17 cellular contexts compared by ENCODE assay signal in the genomic region with DNA sequence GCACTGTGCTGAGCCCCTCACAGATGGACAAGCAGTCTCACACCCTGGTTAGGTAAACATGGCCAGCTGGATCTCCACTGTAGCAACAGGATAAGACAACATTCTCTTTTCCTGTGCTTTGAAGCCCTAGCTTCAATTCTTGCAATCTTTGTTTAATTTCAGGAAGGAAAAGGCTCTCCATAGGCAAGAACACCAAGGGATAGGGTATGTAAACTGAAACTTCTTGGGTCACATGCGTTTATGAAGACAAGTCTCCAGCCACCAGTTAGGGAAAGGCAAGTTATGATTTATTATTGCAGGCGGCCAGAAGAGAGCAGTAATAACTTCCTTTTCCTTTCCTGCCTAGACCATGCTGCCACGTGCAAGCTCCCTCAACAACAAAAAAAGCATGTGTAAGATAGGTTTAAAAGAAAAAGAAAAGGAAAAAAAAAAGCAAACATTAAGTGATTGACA. TPM values are rescaled to one million over a fixed set of nuclear protein-coding genes. Genes with fewer than 3 reads are reported as not detected.
DNase-seq lines count a peak whose midpoint lies in the region; ATAC-seq and TF ChIP-seq lines count a peak whose summit lies in the region.
"Had no signal": no experiment of that assay in that cellular context is flagged by ENCODE, and none has a peak within 500 bp of the region (broad histone marks: within the 10 kb centered on the region; RNA-seq: fewer than 3 reads in every experiment).

No MANE protein-coding gene starts in this region.

- CTCF ChIA-PET in HEK293 (lab: Yijun Ruan, JAX) (interaction anchor here (0.7 to 3.7 kb wide), 4 partner anchors 9 to 1833 kb away, joined by 3 to 11 read pairs (median 6); no protein-coding TSS in a partner anchor), activated B cell treated with CpG ODN at 0.5 μM for 24 hours (lab: Charles Lee) (interaction anchor here (1.2 kb wide), 1 partner anchor 9 kb away, joined by 3 read pairs; no protein-coding TSS in a partner anchor)

- peak overlapping the region; percentile 21 for H3K27ac Mint-ChIP-seq in activated B cell treated with CpG ODN at 0.5 μM for 24 hours
- H3K27ac Mint-ChIP-seq: activated CD8-positive, alpha-beta memory T cell treated with anti-CD3 and anti-CD28 coated beads, Interleukin-2, amount 10 ng/mL, durations not matched to agents 7 days and 5 days; stimulated activated naive CD8-positive, alpha-beta T cell treated with anti-CD3 and anti-CD28 coated beads, Interleukin-15, Interleukin-2, amounts not matched to agents 100 ng/mL and 50 ng/mL, for 24 hours had no signal

- no peak overlapping the region for H3K27ac ChIP-seq in HEK293 (ENCODE audit: extremely low read depth, low read depth, low read length)
- no peak overlapping the region for H3K27ac ChIP-seq in mesendoderm (ENCODE audit: low read depth, low read length)
- H3K27ac ChIP-seq: adrenal gland, KMS-11 had no signal

- intact Hi-C loops in activated B cell treated with CpG ODN at 0.5 μM for 24 hours (cut with micrococcal nuclease): no loop called here

- no peaks in the 10 kb centered on the region for H3K36me3 ChIP-seq in HEK293 (ENCODE audit: control insufficient read depth in 2 of 2, insufficient read depth in 1 of 2, low read length in 2 of 2)
- no peaks in the 10 kb centered on the region for H3K36me3 ChIP-seq in mesendoderm (ENCODE audit: control insufficient read depth, insufficient read depth, low read length)
- H3K36me3 ChIP-seq: adrenal gland had no signal

- H4K5ac ChIP-seq in mesendoderm (ENCODE audit: low read length): no peak overlapping the region

- no peak overlapping the region for H2AK5ac ChIP-seq in mesendoderm (ENCODE audit: low read length)

- no peak overlapping the region for H4K8ac ChIP-seq in mesendoderm (ENCODE audit: low read depth, low read length)

- H3K4me3 Mint-ChIP-seq in activated B cell treated with CpG ODN at 0.5 μM for 24 hours: no peak overlapping the region
- H3K4me3 Mint-ChIP-seq: activated CD8-positive, alpha-beta memory T cell treated with anti-CD3 and anti-CD28 coated beads, Interleukin-2, amount 10 ng/mL, durations not matched to agents 7 days and 5 days; stimulated activated naive CD8-positive, alpha-beta T cell treated with anti-CD3 and anti-CD28 coated beads, Interleukin-15, Interleukin-2, amounts not matched to agents 100 ng/mL and 50 ng/mL, for 24 hours had no signal

- H2BK120ac ChIP-seq in mesendoderm (ENCODE audit: low read depth, low read length): no peak overlapping the region

- H3K4me1 ChIP-seq in HEK293 (ENCODE audit: control insufficient read depth, insufficient read depth, low read length) (0 out of 2 replicates have a peak, but pooled peaks cover 2% of the 10 kb centered on the region), mesendoderm (ENCODE audit: control insufficient read depth, low read depth, low read length) (no peaks in the 10 kb centered on the region)
- H3K4me1 ChIP-seq: adrenal gland had no signal

- no peaks in the 10 kb centered on the region for H3K79me2 ChIP-seq in mesendoderm (ENCODE audit: control insufficient read depth, insufficient read depth, low read length)

- H3K4me3 ChIP-seq in HEK293 (ENCODE audit: low read depth, low read length) (no peak overlapping the region), mesendoderm (ENCODE audit: low read length) (no peak overlapping the region)
- H3K4me3 ChIP-seq: adrenal gland, GM12878 had no signal

- no peak for ATAC-seq in activated B cell treated with CpG ODN at 0.5 μM for 24 hours (ENCODE audit: low read depth)
- ATAC-seq: activated CD8-positive, alpha-beta memory T cell treated with anti-CD3 and anti-CD28 coated beads, Interleukin-2, amount 10 ng/mL, durations not matched to agents 7 days and 5 days; GM12878; left ventricle myocardium superior had no signal

- no peak overlapping the region for H3K4ac ChIP-seq in mesendoderm (ENCODE audit: low read depth, low read length)

- no peak overlapping the region for H2BK5ac ChIP-seq in mesendoderm (ENCODE audit: low read length)

- H3K9ac ChIP-seq in mesendoderm (ENCODE audit: low read length): no peak overlapping the region
- H3K9ac ChIP-seq: KMS-11 had no signal

- H3K23ac ChIP-seq in mesendoderm (ENCODE audit: low read length): no peak overlapping the region

- no peaks in the 10 kb centered on the region for H3K4me1 Mint-ChIP-seq in activated B cell treated with CpG ODN at 0.5 μM for 24 hours
- H3K4me1 Mint-ChIP-seq: activated CD8-positive, alpha-beta memory T cell treated with anti-CD3 and anti-CD28 coated beads, Interleukin-2, amount 10 ng/mL, durations not matched to agents 7 days and 5 days had no signal

- POLR2A ChIA-PET in HEK293 (lab: Yijun Ruan, JAX): no interaction called here
- POLR2A ChIA-PET in activated B cell treated with CpG ODN at 0.5 μM for 24 hours (lab: Charles Lee): no interaction called here

- H2BK15ac ChIP-seq in mesendoderm (replicated peaks; ENCODE audit: low read depth): no peak overlapping the region

- no peaks in the 10 kb centered on the region for H3K9me3 Mint-ChIP-seq in activated B cell treated with CpG ODN at 0.5 μM for 24 hours
- H3K9me3 Mint-ChIP-seq: stimulated activated naive CD8-positive, alpha-beta T cell treated with anti-CD3 and anti-CD28 coated beads, Interleukin-15, Interleukin-2, amounts not matched to agents 100 ng/mL and 50 ng/mL, for 24 hours had no signal

- no CpG with 5 or more reads among the region's 3 CpGs for WGBS in mesendoderm (ENCODE audit: extremely low coverage, insufficient coverage, low lambda C conversion rate)

- H3K27me3 Mint-ChIP-seq in activated B cell treated with CpG ODN at 0.5 μM for 24 hours: no peaks in the 10 kb centered on the region
- H3K27me3 Mint-ChIP-seq: activated CD8-positive, alpha-beta memory T cell treated with anti-CD3 and anti-CD28 coated beads, Interleukin-2, amount 10 ng/mL, durations not matched to agents 7 days and 5 days; stimulated activated naive CD8-positive, alpha-beta T cell treated with anti-CD3 and anti-CD28 coated beads, Interleukin-15, Interleukin-2, amounts not matched to agents 100 ng/mL and 50 ng/mL, for 24 hours had no signal

- H3K56ac ChIP-seq in mesendoderm (ENCODE audit: low read length): no peak overlapping the region

- H3K18ac ChIP-seq in mesendoderm (ENCODE audit: low read length): no peak overlapping the region

- H3K4me2 ChIP-seq in mesendoderm (ENCODE audit: low read length): no peak overlapping the region
- H3K4me2 ChIP-seq: KMS-11 had no signal

- peak; percentile 18 to 69 for DNase-seq in NCI-H446 (lab: John Stamatoyannopoulos, UW)
- no peak for DNase-seq in activated B cell treated with CpG ODN at 0.5 μM for 24 hours
- DNase-seq in mesendoderm: peak; percentile 42
- DNase-seq in activated T-cell treated with anti-CD3 and anti-CD28 coated beads, Interleukin-2, amount 50 U/mL, for 1 hour: no peak
- DNase-seq in activated CD4-positive, alpha-beta T cell treated with anti-CD3 and anti-CD28 coated beads for 1 hour: no peak
- no peak for DNase-seq in stimulated activated CD4-positive, alpha-beta T cell treated with anti-CD3 and anti-CD28 coated beads, Interleukin-4, amount 100 ng/mL, for 1 hour
- DNase-seq: activated CD8-positive, alpha-beta memory T cell treated with anti-CD3 and anti-CD28 coated beads, Interleukin-2, amount 10 ng/mL, durations not matched to agents 7 days and 5 days; adrenal gland; H7; left ventricle myocardium superior; occipital lobe; stimulated activated CD4-positive, alpha-beta T cell treated with anti-CD3 and anti-CD28 coated beads, Interleukin-1b, Interleukin-23, amount 100 ng/mL, for 48 hours; T-helper 2 cell had no signal

- peaks cover 23% of the 10 kb centered on the region for H3K36me3 Mint-ChIP-seq in activated B cell treated with CpG ODN at 0.5 μM for 24 hours (ENCODE audit: low read depth)

- no peak for TF ChIP-seq CTCF in HEK293 (tag by site-specific recombination; IDR thresholded peaks at IDR 0.05)
- no peak for TF ChIP-seq CTCF in activated B cell treated with CpG ODN at 0.5 μM for 24 hours (IDR thresholded peaks at IDR 0.05)

- H3K79me1 ChIP-seq in mesendoderm (ENCODE audit: low read length): no peaks in the 10 kb centered on the region

- H3K9me3 ChIP-seq in HEK293 (ENCODE audit: control insufficient read depth, insufficient read depth, low read depth, low read length): no peaks in the 10 kb centered on the region
- H3K9me3 ChIP-seq: adrenal gland had no signal

- H3K27me3 ChIP-seq in mesendoderm (ENCODE audit: insufficient read depth, low read length, poor library complexity): no peaks in the 10 kb centered on the region
- H3K27me3 ChIP-seq: adrenal gland had no signal

TF ChIP-seq in HEK293, 187 proteins besides CTCF, POLR2A, EP300 and RAD21 (continues in another document):
- TF ChIP-seq, protein P1, sequence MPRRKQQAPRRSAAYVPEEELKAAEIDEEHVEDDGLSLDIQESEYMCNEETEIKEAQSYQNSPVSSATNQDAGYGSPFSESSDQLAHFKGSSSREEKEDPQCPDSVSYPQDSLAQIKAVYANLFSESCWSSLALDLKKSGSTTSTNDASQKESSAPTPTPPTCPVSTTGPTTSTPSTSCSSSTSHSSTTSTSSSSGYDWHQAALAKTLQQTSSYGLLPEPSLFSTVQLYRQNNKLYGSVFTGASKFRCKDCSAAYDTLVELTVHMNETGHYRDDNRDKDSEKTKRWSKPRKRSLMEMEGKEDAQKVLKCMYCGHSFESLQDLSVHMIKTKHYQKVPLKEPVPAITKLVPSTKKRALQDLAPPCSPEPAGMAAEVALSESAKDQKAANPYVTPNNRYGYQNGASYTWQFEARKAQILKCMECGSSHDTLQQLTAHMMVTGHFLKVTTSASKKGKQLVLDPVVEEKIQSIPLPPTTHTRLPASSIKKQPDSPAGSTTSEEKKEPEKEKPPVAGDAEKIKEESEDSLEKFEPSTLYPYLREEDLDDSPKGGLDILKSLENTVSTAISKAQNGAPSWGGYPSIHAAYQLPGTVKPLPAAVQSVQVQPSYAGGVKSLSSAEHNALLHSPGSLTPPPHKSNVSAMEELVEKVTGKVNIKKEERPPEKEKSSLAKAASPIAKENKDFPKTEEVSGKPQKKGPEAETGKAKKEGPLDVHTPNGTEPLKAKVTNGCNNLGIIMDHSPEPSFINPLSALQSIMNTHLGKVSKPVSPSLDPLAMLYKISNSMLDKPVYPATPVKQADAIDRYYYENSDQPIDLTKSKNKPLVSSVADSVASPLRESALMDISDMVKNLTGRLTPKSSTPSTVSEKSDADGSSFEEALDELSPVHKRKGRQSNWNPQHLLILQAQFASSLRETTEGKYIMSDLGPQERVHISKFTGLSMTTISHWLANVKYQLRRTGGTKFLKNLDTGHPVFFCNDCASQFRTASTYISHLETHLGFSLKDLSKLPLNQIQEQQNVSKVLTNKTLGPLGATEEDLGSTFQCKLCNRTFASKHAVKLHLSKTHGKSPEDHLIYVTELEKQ (tag by site-specific recombination; IDR thresholded peaks at IDR 0.05; ENCODE audit: borderline replicate concordance): no peak
- no peak for TF ChIP-seq ZNF658 (tag by site-specific recombination; IDR thresholded peaks at IDR 0.05)
- no peak for TF ChIP-seq ZNF404 (tag by site-specific recombination; IDR thresholded peaks at IDR 0.05)
- TF ChIP-seq ZBTB48 (tag by site-specific recombination; IDR thresholded peaks at IDR 0.05): 0 out of 2 replicates have a peak, but pooled peaks have one; percentile 50

RNA-seq across cellular contexts. Expression of a gene that starts 50.1 kb away (rescaled TPM):
- 2.1 and 2.9 TPM in 2 replicates for total RNA-seq in activated B cell treated with CpG ODN at 0.5 μM for 24 hours
- polyA plus RNA-seq in mesendoderm (2013, experiment 1 of 2): under 0.01 TPM
- under 0.01 TPM for polyA plus RNA-seq in mesendoderm (2013, experiment 2 of 2)

Comparison
In these comparisons a context has a peak if more than half of its experiments do, and no peak if none do; other contexts are left out.
1. DNase-seq: peak in NCI-H446 (2 of 2) and mesendoderm (single experiment); none in activated B cell treated with CpG ODN at 0.5 μM for 24 hours (single experiment), activated T-cell treated with anti-CD3 and anti-CD28 coated beads, Interleukin-2, amount 50 U/mL, for 1 hour (single experiment), activated CD4-positive, alpha-beta T cell treated with anti-CD3 and anti-CD28 coated beads for 1 hour (single experiment) and stimulated activated CD4-positive, alpha-beta T cell treated with anti-CD3 and anti-CD28 coated beads, Interleukin-4, amount 100 ng/mL, for 1 hour (single experiment).